ENCODE assay signal across 19 cellular contexts in the genomic region with DNA sequence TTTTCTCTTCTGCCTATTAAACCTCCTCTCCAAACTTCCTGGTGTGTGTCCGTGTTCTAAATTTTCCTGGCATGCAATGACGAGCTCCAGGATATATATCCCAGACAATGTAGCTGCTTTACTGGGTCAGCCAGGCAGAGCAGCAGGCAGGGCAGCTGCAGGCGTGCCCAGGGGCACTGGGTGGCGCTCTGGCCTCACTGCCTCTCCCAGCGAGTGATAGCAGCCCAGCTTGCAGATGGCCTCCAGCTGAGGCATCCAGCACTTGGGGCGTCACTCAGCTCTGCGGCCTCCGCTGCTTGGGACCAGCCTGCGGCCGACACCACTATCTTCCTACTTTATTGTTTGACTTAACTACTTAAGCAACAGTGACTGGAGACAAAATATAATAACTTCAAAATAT. TPM values are rescaled to one million over a fixed set of nuclear protein-coding genes. Genes with fewer than 3 reads are reported as not detected.
A peak's percentile ranks its signal among the peaks of the same experiment; 100 is the strongest.
DNase-seq lines count a peak whose midpoint lies in the region; ATAC-seq and TF ChIP-seq lines count a peak whose summit lies in the region.
"Had no signal": no experiment of that assay in that cellular context is flagged by ENCODE, and none has a peak within 500 bp of the region (broad histone marks: within the 10 kb centered on the region; RNA-seq: fewer than 3 reads in every experiment).

No MANE protein-coding gene starts in this region.

- no peak overlapping the region for H3K4me3 Mint-ChIP-seq in activated T-cell treated with anti-CD3 and anti-CD28 coated beads, Interleukin-2, amount 50 U/mL, for 24 hours
- H3K4me3 Mint-ChIP-seq: activated naive CD8-positive, alpha-beta T cell treated with anti-CD3 and anti-CD28 coated beads, Interleukin-2, amount 10 ng/mL, durations not matched to agents 7 days and 5 days had no signal

- no peak overlapping the region for H3K27ac Mint-ChIP-seq in activated T-cell treated with anti-CD3 and anti-CD28 coated beads, Interleukin-2, amount 50 U/mL, for 24 hours
- H3K27ac Mint-ChIP-seq: activated naive CD8-positive, alpha-beta T cell treated with anti-CD3 and anti-CD28 coated beads, Interleukin-2, amount 10 ng/mL, durations not matched to agents 7 days and 5 days had no signal

- H4K20me1 ChIP-seq in PC-3 (ENCODE audit: low read length) = no peaks in the 10 kb centered on the region

- H3F3A ChIP-seq in PC-3 (ENCODE audit: low read length, unreplicated experiment) = no peaks in the 10 kb centered on the region

- ATAC-seq in PC-3 (no peak), HG02970 (IDR thresholded peaks at IDR 0.05; ENCODE audit: low FRiP score, unreplicated experiment) (no peak)
- ATAC-seq: mucosa of descending colon, upper lobe of right lung had no signal

- H3K36me3 ChIP-seq in PC-3 (ENCODE audit: low read depth, low read length) (peaks cover 25% of the 10 kb centered on the region; the same call in 1 of the 2 replicates), esophagus squamous epithelium (peaks cover 0 to 15% (median 0%) of the 10 kb centered on the region in 3 donors)
- H3K36me3 ChIP-seq: upper lobe of right lung had no signal

- DNase-seq in AG04449 (ENCODE audit: low read depth, low spot score) = no peak
- DNase-seq in PC-3 = no peak
- no peak for DNase-seq in esophagus squamous epithelium (lab: John Stamatoyannopoulos, UW)
- no peak for DNase-seq in activated T-cell treated with anti-CD3 and anti-CD28 coated beads, Interleukin-2, amount 50 U/mL, for 24 hours
- DNase-seq in stimulated activated CD4-positive, alpha-beta T cell treated with anti-CD3 and anti-CD28 coated beads, Interleukin-4, amount 100 ng/mL, for 1 hour = no peak
- DNase-seq in SW 1271 (lab: John Stamatoyannopoulos, UW) = no peak
- DNase-seq: activated CD4-positive, alpha-beta T cell treated with anti-CD3 and anti-CD28 coated beads for 1 hour; activated naive CD8-positive, alpha-beta T cell treated with anti-CD3 and anti-CD28 coated beads, Interleukin-2, amount 10 ng/mL, durations not matched to agents 7 days and 5 days; caudate nucleus; mucosa of descending colon; MV-4-11; NCI-H2227 treated with DMSO at 0.1 percent for 48 hours; PC-9; stimulated activated naive CD4-positive, alpha-beta T cell; upper lobe of right lung had no signal

- H3K9me2 ChIP-seq in PC-3 (replicated peaks; ENCODE audit: low read length) = no peaks in the 10 kb centered on the region

- no peak overlapping the region for H3K9ac ChIP-seq in PC-3 (ENCODE audit: low read length)

- peaks cover 12% of the 10 kb centered on the region for H3K4me1 Mint-ChIP-seq in activated T-cell treated with anti-CD3 and anti-CD28 coated beads, Interleukin-2, amount 50 U/mL, for 24 hours (ENCODE audit: low read depth)

- intact Hi-C loops in PC-3 (cut with micrococcal nuclease) = no loop called here
- intact Hi-C loops in esophagus squamous epithelium (cut with DNase I) = no loop called here

- CTCF ChIA-PET in AG04449 (lab: Yijun Ruan, JAX) (interaction anchor here (0.8 to 5.5 kb wide), 4 partner anchors 9 to 24 kb away, joined by 3 to 24 read pairs (median 3); no protein-coding TSS in a partner anchor), PC-3 (lab: Charles Lee) (no interaction called here)

- H2AFZ ChIP-seq in PC-3 (ENCODE audit: low read length) = no peak overlapping the region
- H2AFZ ChIP-seq: PC-9 had no signal

- POLR2A ChIA-PET in AG04449 (lab: Yijun Ruan, JAX) = no interaction called here
- POLR2A ChIA-PET in PC-3 (lab: Charles Lee; ENCODE audit: unreplicated experiment) = no interaction called here

- no peaks in the 10 kb centered on the region for H3K27me3 Mint-ChIP-seq in activated T-cell treated with anti-CD3 and anti-CD28 coated beads, Interleukin-2, amount 50 U/mL, for 24 hours
- H3K27me3 Mint-ChIP-seq: activated naive CD8-positive, alpha-beta T cell treated with anti-CD3 and anti-CD28 coated beads, Interleukin-2, amount 10 ng/mL, durations not matched to agents 7 days and 5 days had no signal

- no peaks in the 10 kb centered on the region for H3K79me2 ChIP-seq in PC-3 (ENCODE audit: low read length)

- peaks cover 7% of the 10 kb centered on the region for H3K9me3 Mint-ChIP-seq in activated T-cell treated with anti-CD3 and anti-CD28 coated beads, Interleukin-2, amount 50 U/mL, for 24 hours

- no peak overlapping the region for H3K4me2 ChIP-seq in PC-3 (ENCODE audit: low read length)
- H3K4me2 ChIP-seq: PC-9 had no signal

- no peak overlapping the region for H3K27ac ChIP-seq in PC-3 (ENCODE audit: low read length)
- peak overlapping the region; percentile 6 to 43 (median 24) for H3K27ac ChIP-seq in esophagus squamous epithelium
- H3K27ac ChIP-seq: PC-9, upper lobe of right lung had no signal

- no peak for TF ChIP-seq POLR2A in esophagus squamous epithelium (IDR thresholded peaks at IDR 0.05)

- H3K27me3 ChIP-seq in PC-3 (ENCODE audit: low read length) = no peaks in the 10 kb centered on the region
- no peaks in the 10 kb centered on the region for H3K27me3 ChIP-seq in esophagus squamous epithelium
- H3K27me3 ChIP-seq: upper lobe of right lung had no signal

- TF ChIP-seq CTCF in AG04449 (IDR thresholded peaks at IDR 0.05; ENCODE audit: insufficient read depth, low read length, missing control alignments) (peak; percentile 13), GM12872 (IDR thresholded peaks at IDR 0.05; ENCODE audit: insufficient read depth, low read depth, low read length) (peak; percentile 6; the same call in 1 of the 3 replicates), PC-3 (conservative IDR thresholded peaks at IDR 0.05; ENCODE audit: low read depth, low read length) (peak; percentile 36; the same call in 1 of the 2 replicates), esophagus squamous epithelium (IDR thresholded peaks at IDR 0.05) (peak in 2 of 6 experiments; percentile 48 to 67)

- H3K4me3 ChIP-seq in AG04449 (ENCODE audit: low read depth, low read length) = no peak overlapping the region
- H3K4me3 ChIP-seq in PC-3 (ENCODE audit: low read length) = no peak overlapping the region
- H3K4me3 ChIP-seq in esophagus squamous epithelium = no peak overlapping the region
- H3K4me3 ChIP-seq: mucosa of descending colon, PC-9, skin epidermis, upper lobe of right lung had no signal

- H3K9me3 ChIP-seq in PC-3 (ENCODE audit: low read length) = peaks cover 12% of the 10 kb centered on the region; the same call in 1 of the 2 replicates
- H3K9me3 ChIP-seq in esophagus squamous epithelium = no peaks in the 10 kb centered on the region
- H3K9me3 ChIP-seq: mucosa of descending colon had no signal

- no TSS peak for BruUV-seq in PC-3 (replicated peaks; lab: Mats Ljungman, UMichigan)

- 52 to 86% methylated on average over 5 to 7 of the region's 10 CpGs for WGBS in esophagus squamous epithelium, 2 donors

- H3K4me1 ChIP-seq in PC-3 (ENCODE audit: insufficient read depth, low read length) (peaks cover 25% of the 10 kb centered on the region), esophagus squamous epithelium (peaks cover 0 to 45% (median 10%) of the 10 kb centered on the region in 3 donors)
- H3K4me1 ChIP-seq: upper lobe of right lung had no signal

- H3K36me3 Mint-ChIP-seq in activated T-cell treated with anti-CD3 and anti-CD28 coated beads, Interleukin-2, amount 50 U/mL, for 24 hours (ENCODE audit: low read depth) = peaks cover 28% of the 10 kb centered on the region

RNA-seq across cellular contexts. Expression of gene UBA6, which starts 23.0 kb away (rescaled TPM):
- total RNA-seq in PC-3 (2014; rRNA removed) (94.6 and 107 TPM in 2 replicates), esophagus squamous epithelium (100 to 1,000 TPM in 1 of 4 donors, 10 to 100 TPM in 3; 51.5 to 103 (median 87.8) TPM)

RNA-seq across cellular contexts. Expression of gene GNRHR, which starts 30.2 kb away (rescaled TPM):
- total RNA-seq in PC-3 (2014; rRNA removed) = not detected in 2 replicates
- 1 to 10 TPM in 1 of 4 donors, under 1 TPM in 3; 0.19 to 1.2 (median 0.51) TPM for total RNA-seq in esophagus squamous epithelium
- total RNA-seq: activated naive CD8-positive, alpha-beta T cell treated with anti-CD3 and anti-CD28 coated beads, Interleukin-2, amount 10 ng/mL, durations not matched to agents 7 days and 5 days; mucosa of descending colon; osteocyte; PC-9; upper lobe of right lung had no signal
